Comparison of ENCODE assay signal across 29 cellular contexts in the genomic region with DNA sequence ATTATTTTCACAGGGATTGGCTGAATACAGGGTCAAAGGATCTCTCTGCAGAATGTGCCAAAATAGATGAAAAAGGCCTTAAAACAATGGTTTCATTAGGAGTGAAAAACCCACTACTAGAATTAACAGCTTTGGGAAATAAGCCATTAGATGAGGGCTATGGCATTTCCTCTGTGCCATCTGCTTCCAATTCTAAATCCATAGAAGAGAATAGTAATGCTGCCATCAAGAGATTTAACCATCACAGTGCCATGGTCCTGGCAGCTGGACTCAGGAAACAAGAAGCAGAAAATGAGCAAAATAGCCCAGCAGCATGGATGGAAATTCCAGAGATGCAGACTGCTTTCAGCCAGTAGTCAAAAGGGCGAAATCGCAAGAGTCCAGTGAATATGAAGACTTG.
"Had no signal": no experiment of that assay in that cellular context is flagged by ENCODE, and none has a peak within 500 bp of the region (broad histone marks: within the 10 kb centered on the region; RNA-seq: fewer than 3 reads in every experiment).

No MANE protein-coding gene starts in this region.

- H3K4me3 Mint-ChIP-seq: activated CD4-positive, alpha-beta memory T cell treated with anti-CD3 and anti-CD28 coated beads, Interleukin-2, amount 10 ng/mL, durations not matched to agents 7 days and 5 days; activated naive CD4-positive, alpha-beta T cell treated with anti-CD3 and anti-CD28 coated beads, Interleukin-2, amount 50 U/mL, for 24 hours; activated naive CD8-positive, alpha-beta T cell treated with anti-CD3 and anti-CD28 coated beads, Interleukin-2, amount 10 ng/mL, durations not matched to agents 7 days and 5 days; activated T-cell treated with anti-CD3 and anti-CD28 coated beads, Interleukin-2, amount 50 U/mL, for 72 hours; activated T-helper 17 cell treated with anti-CD3 and anti-CD28 coated beads, Interleukin-2, amount 50 U/mL, for 72 hours had no signal

- H3K36me3 ChIP-seq: ascending aorta, breast epithelium, Peyer's patch, WERI-Rb-1 had no signal

- H3K36me3 Mint-ChIP-seq: activated naive CD4-positive, alpha-beta T cell treated with anti-CD3 and anti-CD28 coated beads, Interleukin-2, amount 50 U/mL, for 24 hours; activated naive CD8-positive, alpha-beta T cell treated with anti-CD3 and anti-CD28 coated beads, Interleukin-2, amount 10 ng/mL, durations not matched to agents 7 days and 5 days had no signal

- H3K27ac ChIP-seq: ascending aorta, breast epithelium, Peyer's patch, RWPE1, WERI-Rb-1 had no signal

- H3K27me3 ChIP-seq: ascending aorta, breast epithelium, Peyer's patch had no signal

- H3K27ac Mint-ChIP-seq: activated CD4-positive, alpha-beta memory T cell treated with anti-CD3 and anti-CD28 coated beads, Interleukin-2, amount 10 ng/mL, durations not matched to agents 7 days and 5 days; activated naive CD4-positive, alpha-beta T cell treated with anti-CD3 and anti-CD28 coated beads, Interleukin-2, amount 50 U/mL, for 24 hours; activated naive CD8-positive, alpha-beta T cell treated with anti-CD3 and anti-CD28 coated beads, Interleukin-2, amount 10 ng/mL, durations not matched to agents 7 days and 5 days; activated T-cell treated with anti-CD3 and anti-CD28 coated beads, Interleukin-2, amount 50 U/mL, for 72 hours; activated T-helper 17 cell treated with anti-CD3 and anti-CD28 coated beads, Interleukin-2, amount 50 U/mL, for 72 hours had no signal

- H3K9me3 ChIP-seq: ascending aorta, breast epithelium, Peyer's patch had no signal

- DNase-seq: activated CD4-positive, alpha-beta memory T cell treated with anti-CD3 and anti-CD28 coated beads, Interleukin-2, amount 10 ng/mL, durations not matched to agents 7 days and 5 days; activated CD4-positive, alpha-beta T cell treated with anti-CD3 and anti-CD28 coated beads for 1 hour; activated CD4-positive, alpha-beta T cell treated with anti-CD3 and anti-CD28 coated beads for 48 hours; activated CD4-positive, CD25-positive, alpha-beta regulatory T cell; activated gamma-delta T cell; activated naive CD4-positive, alpha-beta T cell treated with Interleukin-2 at 50 U/mL for 16 hours; activated naive CD8-positive, alpha-beta T cell treated with anti-CD3 and anti-CD28 coated beads, Interleukin-2, amount 10 ng/mL, durations not matched to agents 7 days and 5 days; activated T-cell treated with anti-CD3 and anti-CD28 coated beads, Interleukin-2, amount 50 U/mL, for 1 hour; activated T-cell treated with anti-CD3 and anti-CD28 coated beads, Interleukin-2, amount 50 U/mL, for 72 hours; amygdala; Karpas-422; NCI-H1105; NCI-H1417 treated with DMSO at 0.1 percent for 48 hours; NCI-H2029; NCI-H345; NCI-H526; NCI-H748 treated with DMSO at 0.1 percent for 48 hours; NK-92 treated with Interleukin-12 subunit alpha and Interleukin-12 subunit beta, amount 100 ng/mL, for 24 hours; PC-3; Peyer's patch; SIG-M5; T1000; WERI-Rb-1 had no signal

- H3K27me3 Mint-ChIP-seq: activated CD4-positive, alpha-beta memory T cell treated with anti-CD3 and anti-CD28 coated beads, Interleukin-2, amount 10 ng/mL, durations not matched to agents 7 days and 5 days; activated naive CD4-positive, alpha-beta T cell treated with anti-CD3 and anti-CD28 coated beads, Interleukin-2, amount 50 U/mL, for 24 hours; activated naive CD8-positive, alpha-beta T cell treated with anti-CD3 and anti-CD28 coated beads, Interleukin-2, amount 10 ng/mL, durations not matched to agents 7 days and 5 days; activated T-helper 17 cell treated with anti-CD3 and anti-CD28 coated beads, Interleukin-2, amount 50 U/mL, for 72 hours had no signal

- H3K4me3 ChIP-seq: ascending aorta, breast epithelium, Peyer's patch had no signal

- H3K9me3 Mint-ChIP-seq: activated CD4-positive, alpha-beta memory T cell treated with anti-CD3 and anti-CD28 coated beads, Interleukin-2, amount 10 ng/mL, durations not matched to agents 7 days and 5 days; activated naive CD4-positive, alpha-beta T cell treated with anti-CD3 and anti-CD28 coated beads, Interleukin-2, amount 50 U/mL, for 24 hours; activated naive CD8-positive, alpha-beta T cell treated with anti-CD3 and anti-CD28 coated beads, Interleukin-2, amount 10 ng/mL, durations not matched to agents 7 days and 5 days; activated T-cell treated with anti-CD3 and anti-CD28 coated beads, Interleukin-2, amount 50 U/mL, for 72 hours had no signal

- H3K4me1 Mint-ChIP-seq: activated CD4-positive, alpha-beta memory T cell treated with anti-CD3 and anti-CD28 coated beads, Interleukin-2, amount 10 ng/mL, durations not matched to agents 7 days and 5 days; activated naive CD4-positive, alpha-beta T cell treated with anti-CD3 and anti-CD28 coated beads, Interleukin-2, amount 50 U/mL, for 24 hours; activated naive CD8-positive, alpha-beta T cell treated with anti-CD3 and anti-CD28 coated beads, Interleukin-2, amount 10 ng/mL, durations not matched to agents 7 days and 5 days; activated T-helper 17 cell treated with anti-CD3 and anti-CD28 coated beads, Interleukin-2, amount 50 U/mL, for 72 hours had no signal

- ATAC-seq: activated T-cell treated with anti-CD3 and anti-CD28 coated beads, Interleukin-2, amount 50 U/mL, for 72 hours; activated T-helper 17 cell treated with anti-CD3 and anti-CD28 coated beads, Interleukin-2, amount 50 U/mL, for 72 hours; PC-3; Right ventricle myocardium inferior had no signal

- H3K4me1 ChIP-seq: ascending aorta, breast epithelium, Peyer's patch had no signal
